In genomic region chr17:48052956-48053757, GRCh38 we compare ENCODE assay signal across 1 cellular context.
A peak's percentile ranks its signal among the peaks of the same experiment; 100 is the strongest.
TF ChIP-seq lines count a peak whose summit lies in the region.

No MANE protein-coding gene starts in this region.

TF ChIP-seq in HEK293, 187 proteins besides CTCF, POLR2A, EP300 and RAD21 (continued from another document):
- TF ChIP-seq KLF7 (tag by site-specific recombination; IDR thresholded peaks at IDR 0.05; ENCODE audit: borderline replicate concordance) (no peak), ZNF76 (tag by site-specific recombination; IDR thresholded peaks at IDR 0.05; ENCODE audit: borderline replicate concordance, low read depth) (no peak), EGR2 (tag by site-specific recombination; IDR thresholded peaks at IDR 0.05; ENCODE audit: low read depth) (peak; percentile 25; the same call in 1 of the 2 replicates), HOXC10 (CRISPR knock-in tag; IDR thresholded peaks at IDR 0.05) (no peak), REPIN1 (tag by site-specific recombination; IDR thresholded peaks at IDR 0.05; ENCODE audit: low read depth) (no peak), ZXDB (tag by site-specific recombination; IDR thresholded peaks at IDR 0.05) (0 out of 2 replicates have a peak, but pooled peaks have one; percentile 34), SP3 (tag by site-specific recombination; IDR thresholded peaks at IDR 0.05) (peak; percentile 44), ZNF518A (tag by site-specific recombination; conservative IDR thresholded peaks at IDR 0.05; ENCODE audit: low read depth) (no peak), ZEB2 (tag by site-specific recombination; IDR thresholded peaks at IDR 0.05) (peak; percentile 58; the same call in 1 of the 2 replicates), PBX3 (CRISPR knock-in tag; IDR thresholded peaks at IDR 0.05) (no peak), ZNF404 (tag by site-specific recombination; IDR thresholded peaks at IDR 0.05) (no peak), PRDM6 (tag by site-specific recombination; IDR thresholded peaks at IDR 0.05) (no peak; the same call in 1 of the 2 replicates), ZNF280C (tag by site-specific recombination; IDR thresholded peaks at IDR 0.05) (no peak), ZNF121 (tag by site-specific recombination; IDR thresholded peaks at IDR 0.05) (no peak), MZF1 (tag by site-specific recombination; IDR thresholded peaks at IDR 0.05; ENCODE audit: borderline replicate concordance) (0 out of 2 replicates have a peak, but pooled peaks have one; percentile 19), IKZF3 (tag by site-specific recombination; IDR thresholded peaks at IDR 0.05) (peak; percentile 79), ZNF555 (tag by site-specific recombination; conservative IDR thresholded peaks at IDR 0.05) (no peak), ZNF362 (tag by site-specific recombination; IDR thresholded peaks at IDR 0.05) (no peak), ZNF10 (tag by site-specific recombination; IDR thresholded peaks at IDR 0.05) (no peak), ZNF549 (tag by site-specific recombination; IDR thresholded peaks at IDR 0.05) (no peak), ZNF510 (tag by site-specific recombination; IDR thresholded peaks at IDR 0.05; ENCODE audit: insufficient replicate concordance) (no peak), ZNF157 (tag by site-specific recombination; IDR thresholded peaks at IDR 0.05) (no peak), ZBTB10 (tag by site-specific recombination; IDR thresholded peaks at IDR 0.05) (0 out of 2 replicates have a peak, but pooled peaks have one; percentile 20), ZFHX2 (tag by site-specific recombination; conservative IDR thresholded peaks at IDR 0.05) (peak; percentile 28; the same call in 1 of the 2 replicates), ZNF18 (tag by site-specific recombination; IDR thresholded peaks at IDR 0.05) (no peak), ZNF280D (tag by site-specific recombination; IDR thresholded peaks at IDR 0.05) (no peak), ZNF311 (tag by site-specific recombination; IDR thresholded peaks at IDR 0.05; ENCODE audit: borderline replicate concordance) (no peak), ZNF560 (tag by site-specific recombination; IDR thresholded peaks at IDR 0.05; ENCODE audit: borderline replicate concordance) (no peak), ZBTB11 (tag by site-specific recombination; conservative IDR thresholded peaks at IDR 0.05; ENCODE audit: low read depth) (no peak), HOXD13 (CRISPR knock-in tag; IDR thresholded peaks at IDR 0.05; ENCODE audit: borderline replicate concordance) (no peak), YY1 (tag by site-specific recombination; IDR thresholded peaks at IDR 0.05) (no peak), ZNF529 (tag by site-specific recombination; IDR thresholded peaks at IDR 0.05; ENCODE audit: insufficient replicate concordance) (no peak), ZNF585B (tag by site-specific recombination; IDR thresholded peaks at IDR 0.05) (no peak)
